In genomic region chr16:70388281-70388680, GRCh38 we compare ENCODE assay signal across 28 cellular contexts.
"Had no signal": no experiment of that assay in that cellular context is flagged by ENCODE, and none has a peak within 500 bp of the region (broad histone marks: within the 10 kb centered on the region; RNA-seq: fewer than 3 reads in every experiment).

No MANE protein-coding gene starts in this region.

- H3K27me3 Mint-ChIP-seq: activated CD4-positive, alpha-beta memory T cell treated with anti-CD3 and anti-CD28 coated beads, Interleukin-2, amount 10 ng/mL, durations not matched to agents 7 days and 5 days; activated CD4-positive, alpha-beta T cell treated with anti-CD3 and anti-CD28 coated beads, Interleukin-2, amount 10 ng/mL, durations not matched to agents 7 days and 5 days; activated naive CD4-positive, alpha-beta T cell treated with anti-CD3 and anti-CD28 coated beads, Interleukin-2, amount 10 ng/mL, durations not matched to agents 7 days and 5 days; activated T-cell treated with anti-CD3 and anti-CD28 coated beads, Interleukin-2, amount 50 U/mL, for 24 hours; natural killer cell treated with Interleukin-12 subunit alpha and Interleukin-12 subunit beta and Interleukin-15 and Interleukin-18, amount 100 ng/mL, for 72 hours; T-helper 17 cell had no signal

- H3K9me3 ChIP-seq: breast epithelium, colonic mucosa, gastroesophageal sphincter, heart left ventricle, lower lobe of right lung, mucosa of descending colon, neutrophil, pancreas, right atrium auricular region, testis, transverse colon had no signal

- DNase-seq: activated CD4-positive, alpha-beta memory T cell treated with anti-CD3 and anti-CD28 coated beads, Interleukin-2, amount 10 ng/mL, durations not matched to agents 7 days and 5 days; activated CD4-positive, alpha-beta T cell treated with anti-CD3 and anti-CD28 coated beads, Interleukin-2, amount 10 ng/mL, durations not matched to agents 7 days and 5 days; activated CD4-positive, CD25-positive, alpha-beta regulatory T cell treated with anti-CD3 and anti-CD28 coated beads, Interleukin-2, amount 50 U/mL, for 72 hours; activated CD8-positive, alpha-beta memory T cell treated with anti-CD3 and anti-CD28 coated beads, Interleukin-2, amount 50 U/mL, for 48 hours; activated gamma-delta T cell; activated naive CD4-positive, alpha-beta T cell treated with anti-CD3 and anti-CD28 coated beads, Interleukin-2, amount 10 ng/mL, durations not matched to agents 7 days and 5 days; activated T-cell treated with anti-CD3 and anti-CD28 coated beads, Interleukin-2, amount 50 U/mL, for 24 hours; colonic mucosa; effector memory CD4-positive, alpha-beta T cell; erythroblast; immature natural killer cell; kidney; lower lobe of right lung; mesenchymal stem cell; mucosa of descending colon; pancreas; stimulated activated CD4-positive, alpha-beta T cell treated with anti-CD3 and anti-CD28 coated beads, Interleukin-4, amount 100 ng/mL, for 1 hour; stimulated activated naive CD8-positive, alpha-beta T cell treated with anti-CD3 and anti-CD28 coated beads, Interleukin-15, Interleukin-2, amounts not matched to agents 100 U/mL and 50 U/mL, for 24 hours; T-helper 17 cell; T1000; testis; transverse colon had no signal

- H3K4me3 ChIP-seq: breast epithelium, colonic mucosa, gastroesophageal sphincter, heart left ventricle, lower lobe of right lung, mucosa of descending colon, pancreas, right atrium auricular region, testis, transverse colon had no signal

- H3K9me3 Mint-ChIP-seq: activated CD4-positive, alpha-beta memory T cell treated with anti-CD3 and anti-CD28 coated beads, Interleukin-2, amount 10 ng/mL, durations not matched to agents 7 days and 5 days; activated CD4-positive, alpha-beta T cell treated with anti-CD3 and anti-CD28 coated beads, Interleukin-2, amount 10 ng/mL, durations not matched to agents 7 days and 5 days; activated naive CD4-positive, alpha-beta T cell treated with anti-CD3 and anti-CD28 coated beads, Interleukin-2, amount 10 ng/mL, durations not matched to agents 7 days and 5 days; activated T-cell treated with anti-CD3 and anti-CD28 coated beads, Interleukin-2, amount 50 U/mL, for 24 hours; immature natural killer cell; natural killer cell treated with Interleukin-12 subunit alpha and Interleukin-12 subunit beta and Interleukin-15 and Interleukin-18, amount 100 ng/mL, for 72 hours had no signal

- H3K4me1 ChIP-seq: breast epithelium, colonic mucosa, lower lobe of right lung, pancreas, transverse colon had no signal

- H3K27me3 ChIP-seq: breast epithelium, colonic mucosa, gastroesophageal sphincter, heart left ventricle, neutrophil, pancreas, right atrium auricular region, testis, transverse colon had no signal

- H3K27ac Mint-ChIP-seq: activated CD4-positive, alpha-beta memory T cell treated with anti-CD3 and anti-CD28 coated beads, Interleukin-2, amount 10 ng/mL, durations not matched to agents 7 days and 5 days; activated CD4-positive, alpha-beta T cell treated with anti-CD3 and anti-CD28 coated beads, Interleukin-2, amount 10 ng/mL, durations not matched to agents 7 days and 5 days; activated naive CD4-positive, alpha-beta T cell treated with anti-CD3 and anti-CD28 coated beads, Interleukin-2, amount 10 ng/mL, durations not matched to agents 7 days and 5 days; activated T-cell treated with anti-CD3 and anti-CD28 coated beads, Interleukin-2, amount 50 U/mL, for 24 hours; immature natural killer cell; natural killer cell treated with Interleukin-12 subunit alpha and Interleukin-12 subunit beta and Interleukin-15 and Interleukin-18, amount 100 ng/mL, for 72 hours; T-helper 17 cell had no signal

- H3K36me3 ChIP-seq: breast epithelium, colonic mucosa, pancreas, right atrium auricular region, transverse colon had no signal

- H3K4me1 Mint-ChIP-seq: activated CD4-positive, alpha-beta T cell treated with anti-CD3 and anti-CD28 coated beads, Interleukin-2, amount 10 ng/mL, durations not matched to agents 7 days and 5 days; activated naive CD4-positive, alpha-beta T cell treated with anti-CD3 and anti-CD28 coated beads, Interleukin-2, amount 10 ng/mL, durations not matched to agents 7 days and 5 days had no signal

- H3K4me3 Mint-ChIP-seq: activated CD4-positive, alpha-beta memory T cell treated with anti-CD3 and anti-CD28 coated beads, Interleukin-2, amount 10 ng/mL, durations not matched to agents 7 days and 5 days; activated CD4-positive, alpha-beta T cell treated with anti-CD3 and anti-CD28 coated beads, Interleukin-2, amount 10 ng/mL, durations not matched to agents 7 days and 5 days; activated naive CD4-positive, alpha-beta T cell treated with anti-CD3 and anti-CD28 coated beads, Interleukin-2, amount 10 ng/mL, durations not matched to agents 7 days and 5 days; activated T-cell treated with anti-CD3 and anti-CD28 coated beads, Interleukin-2, amount 50 U/mL, for 24 hours; immature natural killer cell; natural killer cell treated with Interleukin-12 subunit alpha and Interleukin-12 subunit beta and Interleukin-15 and Interleukin-18, amount 100 ng/mL, for 72 hours; T-helper 17 cell had no signal

- H3K27ac ChIP-seq: breast epithelium, colonic mucosa, gastroesophageal sphincter, lower lobe of right lung, neutrophil, pancreas, testis, transverse colon had no signal
